ENCODE assay signal across 33 cellular contexts in genomic region chr9:95839012-95839411, GRCh38.
"Had no signal": no experiment of that assay in that cellular context is flagged by ENCODE, and none has a peak within 500 bp of the region (broad histone marks: within the 10 kb centered on the region; RNA-seq: fewer than 3 reads in every experiment).

No MANE protein-coding gene starts in this region.

- H3K4me1 Mint-ChIP-seq: activated B cell treated with CpG ODN at 0.5 μM for 24 hours had no signal

- H3K27me3 Mint-ChIP-seq: activated B cell treated with CpG ODN at 0.5 μM for 24 hours; activated CD4-positive, alpha-beta memory T cell treated with anti-CD3 and anti-CD28 coated beads for 36 hours; activated CD8-positive, alpha-beta T cell treated with anti-CD3 and anti-CD28 coated beads for 36 hours; activated naive CD8-positive, alpha-beta T cell treated with anti-CD3 and anti-CD28 coated beads for 36 hours; activated T-helper 17 cell treated with anti-CD3 and anti-CD28 coated beads, Interleukin-2, amount 50 U/mL, for 72 hours had no signal

- H3K9me3 Mint-ChIP-seq: activated B cell treated with CpG ODN at 0.5 μM for 24 hours; activated CD4-positive, alpha-beta memory T cell treated with anti-CD3 and anti-CD28 coated beads for 36 hours; activated naive CD4-positive, alpha-beta T cell treated with anti-CD3 and anti-CD28 coated beads for 36 hours; activated T-cell treated with anti-CD3 and anti-CD28 coated beads, Interleukin-2, amount 50 U/mL, for 4 hours; activated T-helper 17 cell treated with anti-CD3 and anti-CD28 coated beads, Interleukin-2, amount 50 U/mL, for 72 hours; T-helper 1 cell treated with Interleukin-12 subunit alpha and Interleukin-12 subunit beta and Interleukin-4 antibody, amounts not matched to agents 30 μg/mL and 1 μg/mL, for 36 hours had no signal

- DNase-seq: activated B cell treated with CpG ODN at 0.5 μM for 24 hours; activated CD4-positive, alpha-beta memory T cell treated with anti-CD3 and anti-CD28 coated beads for 36 hours; activated CD4-positive, alpha-beta T cell treated with anti-CD3 and anti-CD28 coated beads for 4 hours; activated CD4-positive, alpha-beta T cell treated with anti-CD3 and anti-CD28 coated beads, Interleukin-2, amount 10 ng/mL, durations not matched to agents 24 days and 14 days; activated CD4-positive, alpha-beta T cell treated with anti-CD3 and anti-CD28 coated beads, Interleukin-2, amount 50 U/mL, for 1 hour; activated CD4-positive, alpha-beta T cell treated with anti-CD3 and anti-CD28 coated beads, Interleukin-2, amount 50 U/mL, for 4 hours; activated CD4-positive, CD25-positive, alpha-beta regulatory T cell treated with anti-CD3 and anti-CD28 coated beads, Interleukin-2, amount 50 U/mL, for 72 hours; activated CD8-positive, alpha-beta memory T cell treated with anti-CD3 and anti-CD28 coated beads, Interleukin-2, amount 50 U/mL, for 4 hours; activated CD8-positive, alpha-beta T cell treated with anti-CD3 and anti-CD28 coated beads for 36 hours; activated effector memory CD4-positive, alpha-beta T cell treated with anti-CD3 and anti-CD28 coated beads, Interleukin-2, amount 50 U/mL, for 16 hours; activated gamma-delta T cell treated with Interleukin-2 at 50 U/mL for 16 hours; activated naive CD4-positive, alpha-beta T cell; activated naive CD4-positive, alpha-beta T cell treated with anti-CD3 and anti-CD28 coated beads for 36 hours; activated naive CD4-positive, alpha-beta T cell treated with anti-CD3 and anti-CD28 coated beads, Interleukin-2, amount 50 U/mL, for 16 hours; activated naive CD8-positive, alpha-beta T cell treated with anti-CD3 and anti-CD28 coated beads for 36 hours; activated T-cell treated with anti-CD3 and anti-CD28 coated beads for 4 hours; activated T-cell treated with anti-CD3 and anti-CD28 coated beads, Interleukin-2, amount 50 U/mL, for 1 hour; activated T-cell treated with anti-CD3 and anti-CD28 coated beads, Interleukin-2, amount 50 U/mL, for 4 hours; activated T-cell treated with anti-CD3 and anti-CD28 coated beads, Interleukin-2, amount 50 U/mL, for 72 hours; adrenal gland; amniotic stem cell; aorta; body of pancreas; brain microvascular endothelial cell; central memory CD4-positive, alpha-beta T cell; T-helper 1 cell; T-helper 2 cell; T-helper 9 cell had no signal

- H3K36me3 Mint-ChIP-seq: activated CD4-positive, alpha-beta memory T cell treated with anti-CD3 and anti-CD28 coated beads for 36 hours had no signal

- H3K27ac Mint-ChIP-seq: activated B cell treated with CpG ODN at 0.5 μM for 24 hours; activated CD4-positive, alpha-beta memory T cell treated with anti-CD3 and anti-CD28 coated beads for 36 hours; activated CD4-positive, alpha-beta T cell treated with anti-CD3 and anti-CD28 coated beads, Interleukin-2, amount 10 ng/mL, durations not matched to agents 24 days and 14 days; activated CD8-positive, alpha-beta T cell treated with anti-CD3 and anti-CD28 coated beads for 36 hours; activated naive CD4-positive, alpha-beta T cell treated with anti-CD3 and anti-CD28 coated beads for 36 hours; activated naive CD4-positive, alpha-beta T cell treated with anti-CD3 and anti-CD28 coated beads, Interleukin-2, amount 50 U/mL, for 72 hours; activated naive CD8-positive, alpha-beta T cell treated with anti-CD3 and anti-CD28 coated beads for 36 hours; activated T-cell treated with anti-CD3 and anti-CD28 coated beads, Interleukin-2, amount 50 U/mL, for 72 hours; activated T-helper 1 cell treated with anti-CD3 and anti-CD28 coated beads, Interleukin-12 subunit alpha, Interleukin-12 subunit beta, Interleukin-2, Interleukin-4 antibody, amounts not matched to agents 30 ng/mL and 10 ng/mL and 1 ng/mL, durations not matched to agents 14 hours and 24 hours and 36 hours; activated T-helper 17 cell treated with anti-CD3 and anti-CD28 coated beads, Interleukin-2, amount 50 U/mL, for 72 hours; T-helper 1 cell treated with Interleukin-12 subunit alpha and Interleukin-12 subunit beta and Interleukin-4 antibody, amounts not matched to agents 30 μg/mL and 1 μg/mL, for 36 hours; T-helper 2 cell treated with Interferon-gamma antibody and Interleukin-4, amounts not matched to agents 5 μg/mL and 100 μg/mL, for 36 hours had no signal

- H3K4me3 Mint-ChIP-seq: activated B cell treated with CpG ODN at 0.5 μM for 24 hours; activated CD4-positive, alpha-beta memory T cell treated with anti-CD3 and anti-CD28 coated beads for 36 hours; activated CD4-positive, alpha-beta T cell treated with anti-CD3 and anti-CD28 coated beads, Interleukin-2, amount 10 ng/mL, durations not matched to agents 24 days and 14 days; activated CD8-positive, alpha-beta T cell treated with anti-CD3 and anti-CD28 coated beads for 36 hours; activated naive CD4-positive, alpha-beta T cell treated with anti-CD3 and anti-CD28 coated beads for 36 hours; activated naive CD8-positive, alpha-beta T cell treated with anti-CD3 and anti-CD28 coated beads for 36 hours; activated T-cell treated with anti-CD3 and anti-CD28 coated beads, Interleukin-2, amount 50 U/mL, for 4 hours; activated T-cell treated with anti-CD3 and anti-CD28 coated beads, Interleukin-2, amount 50 U/mL, for 72 hours; activated T-helper 1 cell treated with anti-CD3 and anti-CD28 coated beads, Interleukin-12 subunit alpha, Interleukin-12 subunit beta, Interleukin-2, Interleukin-4 antibody, amounts not matched to agents 30 ng/mL and 10 ng/mL and 1 ng/mL, durations not matched to agents 14 hours and 24 hours and 36 hours; activated T-helper 17 cell treated with anti-CD3 and anti-CD28 coated beads, Interleukin-2, amount 50 U/mL, for 72 hours; T-helper 1 cell treated with Interleukin-12 subunit alpha and Interleukin-12 subunit beta and Interleukin-4 antibody, amounts not matched to agents 30 μg/mL and 1 μg/mL, for 36 hours; T-helper 2 cell treated with Interferon-gamma antibody and Interleukin-4, amounts not matched to agents 5 μg/mL and 100 μg/mL, for 36 hours had no signal
